Comparison of ENCODE assay signal across 1 cellular context in genomic region chr10:70267161-70267933, GRCh38.
TF ChIP-seq lines count a peak whose summit lies in the region.

No MANE protein-coding gene starts in this region.

TF ChIP-seq in SK-N-SH, 30 proteins besides CTCF, POLR2A, EP300 and RAD21 (continued from another document):
- TF ChIP-seq IRF3 (IDR thresholded peaks at IDR 0.05; ENCODE audit: low read depth, low read length) (no peak), ELF1 (IDR thresholded peaks at IDR 0.05) (no peak), MEF2A (IDR thresholded peaks at IDR 0.05; ENCODE audit: borderline replicate concordance, low read depth) (no peak), USF2 (IDR thresholded peaks at IDR 0.05; ENCODE audit: borderline replicate concordance, low read depth, low read length) (no peak), YY1 (IDR thresholded peaks at IDR 0.05; ENCODE audit: low read depth) (no peak), FOSL2 (IDR thresholded peaks at IDR 0.05; ENCODE audit: borderline replicate concordance, low read depth) (peak; percentile 91; the same call in 1 of the 2 replicates), REST (IDR thresholded peaks at IDR 0.05; ENCODE audit: low read depth, low read length) (no peak), FOXM1 (IDR thresholded peaks at IDR 0.05; ENCODE audit: low read depth) (no peak), JUND (IDR thresholded peaks at IDR 0.05) (peak; percentile 72; the same call in 1 of the 2 replicates), USF1 (IDR thresholded peaks at IDR 0.05; ENCODE audit: borderline replicate concordance, low read depth) (peak; percentile 18; the same call in 1 of the 2 replicates)
